ENCODE assay signal across 20 cellular contexts in the genomic region with DNA sequence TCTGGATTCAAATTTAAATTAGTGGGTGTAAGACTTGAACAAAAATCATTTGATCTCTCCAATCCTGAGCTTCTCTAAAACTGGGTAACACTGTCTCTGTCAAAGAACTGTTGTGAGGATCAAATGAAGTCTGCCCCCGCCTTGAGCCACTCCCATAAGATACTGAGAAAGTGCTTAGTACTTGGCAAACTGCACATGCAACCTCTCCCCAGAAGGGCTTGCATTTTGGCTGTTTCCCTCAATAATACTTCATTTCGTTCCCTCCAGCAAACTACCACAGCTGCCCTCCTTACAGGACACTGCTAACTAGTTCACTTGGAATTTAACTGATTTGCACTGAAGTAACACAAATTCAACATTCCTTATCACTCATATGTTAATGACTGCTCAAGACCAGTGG.
DNase-seq lines count a peak whose midpoint lies in the region; FAIRE-seq and TF ChIP-seq lines count a peak whose summit lies in the region.
"Had no signal": no experiment of that assay in that cellular context is flagged by ENCODE, and none has a peak within 500 bp of the region (broad histone marks: within the 10 kb centered on the region; RNA-seq: fewer than 3 reads in every experiment).

No MANE protein-coding gene starts in this region.

- DNase-seq in AG10803 (ENCODE audit: low read depth) (peak; percentile 27), H1 (ENCODE audit: low read depth in 1 of 2, low spot score in 2 of 2) (no peak), mesendoderm (peak; percentile 61), OCI-M2 (lab: John Stamatoyannopoulos, UW; ENCODE audit: unreplicated experiment) (no peak), LoVo (ENCODE audit: low spot score) (no peak)
- no peak for DNase-seq in activated T-cell treated with anti-CD3 and anti-CD28 coated beads, Interleukin-2, amount 50 U/mL, for 48 hours
- no peak for DNase-seq in activated CD4-positive, alpha-beta memory T cell treated with anti-CD3 and anti-CD28 coated beads for 36 hours
- DNase-seq: activated CD4-positive, CD25-positive, alpha-beta regulatory T cell treated with anti-CD3 and anti-CD28 coated beads, Interleukin-2, amount 50 U/mL, for 72 hours; CD8-positive, alpha-beta T cell; immature natural killer cell; NCI-H2081 treated with DMSO at 0.1 percent for 48 hours; NCI-H748 treated with DMSO at 0.1 percent for 48 hours; SHP77; stimulated activated CD4-positive, alpha-beta T cell treated with anti-CD3 and anti-CD28 coated beads, Interleukin-15, amount 100 ng/mL, for 24 hours; T-helper 2 cell had no signal

- H3K18ac ChIP-seq in H1 (ENCODE audit: extremely low read depth, low read length) = peak overlapping the region; percentile 44; the same call in 1 of the 2 replicates
- peak overlapping the region; percentile 90 for H3K18ac ChIP-seq in mesendoderm (ENCODE audit: low read length)

- no peak overlapping the region for H2AFZ ChIP-seq in H1 (ENCODE audit: low read length)

- H2BK15ac ChIP-seq in H1 (ENCODE audit: low read length) (no peak overlapping the region), mesendoderm (replicated peaks; ENCODE audit: low read depth) (peak overlapping the region; percentile 97)

- TF ChIP-seq POLR2A in H1 (IDR thresholded peaks at IDR 0.05; ENCODE audit: control extremely low read depth in 1 of 2, low read depth in 2 of 2, low read length in 2 of 2) = no peak

- H3K27ac Mint-ChIP-seq in activated CD4-positive, alpha-beta memory T cell treated with anti-CD3 and anti-CD28 coated beads for 36 hours = no peak overlapping the region
- H3K27ac Mint-ChIP-seq: activated naive CD4-positive, alpha-beta T cell treated with anti-CD3 and anti-CD28 coated beads, Interleukin-2, amount 50 U/mL, for 24 hours; CD8-positive, alpha-beta T cell; immature natural killer cell; progenitor cell of endocrine pancreas had no signal

- H3K27me3 ChIP-seq in HUES64 (ENCODE audit: insufficient read depth, low read length) = no peaks in the 10 kb centered on the region
- no peaks in the 10 kb centered on the region for H3K27me3 ChIP-seq in H1 (replicated peaks in 1 of 4; ENCODE audit: control insufficient read depth in 3 of 4, extremely low read depth in 1 of 4, insufficient read depth in 3 of 4, low read length in 3 of 4)
- no peaks in the 10 kb centered on the region for H3K27me3 ChIP-seq in mesendoderm (ENCODE audit: insufficient read depth, low read length, poor library complexity)

- H3K36me3 Mint-ChIP-seq in activated CD4-positive, alpha-beta memory T cell treated with anti-CD3 and anti-CD28 coated beads for 36 hours = no peaks in the 10 kb centered on the region
- H3K36me3 Mint-ChIP-seq: activated naive CD4-positive, alpha-beta T cell treated with anti-CD3 and anti-CD28 coated beads, Interleukin-2, amount 50 U/mL, for 24 hours; CD8-positive, alpha-beta T cell; immature natural killer cell had no signal

- H3K4ac ChIP-seq in H1 (replicated peaks; ENCODE audit: insufficient read length, low read depth, low read length) (no peak overlapping the region), mesendoderm (ENCODE audit: low read depth, low read length) (peak overlapping the region; percentile 43)

- no peak overlapping the region for H4K91ac ChIP-seq in H1 (replicated peaks; ENCODE audit: insufficient read length, low read length)

- FAIRE-seq in H1 (lab: Jason Lieb, UNC) = peak; percentile 58
- FAIRE-seq: endometrium had no signal

- H3K4me2 ChIP-seq in H1 (ENCODE audit: insufficient read depth in 1 of 2, low read depth in 2 of 2, low read length in 2 of 2) = peak overlapping the region; percentile 21 to 36; a peak in 3 of 4 replicates
- H3K4me2 ChIP-seq in mesendoderm (ENCODE audit: low read length) = no peak overlapping the region

- H3K36me3 ChIP-seq in HUES64 (ENCODE audit: insufficient read depth, low read length) (no peaks in the 10 kb centered on the region), H1 (ENCODE audit: control insufficient read depth in 2 of 4, insufficient read depth in 4 of 4, low read length in 3 of 4) (no peaks in the 10 kb centered on the region), mesendoderm (ENCODE audit: control insufficient read depth, insufficient read depth, low read length) (no peaks in the 10 kb centered on the region)

- H3K56ac ChIP-seq in H1 (replicated peaks; ENCODE audit: insufficient read length, low read depth, low read length) = no peak overlapping the region
- H3K56ac ChIP-seq in mesendoderm (ENCODE audit: low read length) = no peak overlapping the region

- no peaks in the 10 kb centered on the region for H3K23me2 ChIP-seq in H1 (ENCODE audit: low read depth, low read length)

- no peak overlapping the region for H2AK5ac ChIP-seq in H1 (ENCODE audit: low read depth, low read length)
- no peak overlapping the region for H2AK5ac ChIP-seq in mesendoderm (ENCODE audit: low read length)

- H3K9me3 ChIP-seq in HUES64 (ENCODE audit: insufficient read depth, low read depth, low read length) = no peaks in the 10 kb centered on the region
- H3K9me3 ChIP-seq in H1 (ENCODE audit: insufficient read depth in 2 of 2, low read depth in 1 of 2, low read length in 1 of 2) = no peaks in the 10 kb centered on the region

- H3K23ac ChIP-seq in H1 (ENCODE audit: insufficient read length) (no peak overlapping the region), mesendoderm (ENCODE audit: low read length) (no peak overlapping the region)

- TF ChIP-seq CTCF in AG10803 (conservative IDR thresholded peaks at IDR 0.05; ENCODE audit: low read length) (no peak), H1 (IDR thresholded peaks at IDR 0.05; ENCODE audit: control extremely low read depth in 1 of 3, insufficient read depth in 1 of 3, low read depth in 1 of 3, low read length in 3 of 3) (no peak)

- no peak overlapping the region for H3K4me3 ChIP-seq in AG10803 (ENCODE audit: low read length)
- H3K4me3 ChIP-seq in HUES64 (ENCODE audit: low read length) = 0 out of 2 replicates have a peak overlapping the region, but pooled peaks have one; percentile 0
- peak overlapping the region in 1 of 4 experiments; percentile 1; a peak in 1 of 8 replicates for H3K4me3 ChIP-seq in H1 (ENCODE audit: extremely low read depth in 1 of 4, insufficient read depth in 2 of 4, low read depth in 3 of 4, low read length in 4 of 4)
- H3K4me3 ChIP-seq in mesendoderm (ENCODE audit: low read length) = no peak overlapping the region

- H3K4me3 Mint-ChIP-seq in activated CD4-positive, alpha-beta memory T cell treated with anti-CD3 and anti-CD28 coated beads for 36 hours = no peak overlapping the region
- H3K4me3 Mint-ChIP-seq: activated naive CD4-positive, alpha-beta T cell treated with anti-CD3 and anti-CD28 coated beads, Interleukin-2, amount 50 U/mL, for 24 hours; CD8-positive, alpha-beta T cell; central memory CD8-positive, alpha-beta T cell; immature natural killer cell had no signal

- H3K14ac ChIP-seq in H1 (ENCODE audit: insufficient read length) = no peak overlapping the region

- WGBS in HUES64 = 40% methylated on average over 2 of the region's 2 CpGs
- WGBS in H1 (ENCODE audit: extremely low coverage in 1 of 2, insufficient coverage in 1 of 2, insufficient read length in 1 of 2, insufficient replicate concordance in 2 of 2, low coverage in 1 of 2, low lambda C conversion rate in 2 of 2, missing lambda C conversion rate in 1 of 2), 2 experiments = 27% methylated on average over 2 of the region's 2 CpGs; no CpG with 5 or more reads in 1 of the 2 experiments
- no CpG with 5 or more reads among the region's 2 CpGs for WGBS in mesendoderm (ENCODE audit: extremely low coverage, insufficient coverage, low lambda C conversion rate)

- no peak overlapping the region for H4K5ac ChIP-seq in H1 (ENCODE audit: insufficient read length, low read depth, low read length)
- H4K5ac ChIP-seq in mesendoderm (ENCODE audit: low read length) = no peak overlapping the region

- peak overlapping the region; percentile 53 for H2BK5ac ChIP-seq in H1 (ENCODE audit: low read depth, low read length)
- H2BK5ac ChIP-seq in mesendoderm (ENCODE audit: low read length) = peak overlapping the region; percentile 2

- POLR2A ChIA-PET in H1 (lab: Charles Lee; ENCODE audit: partially characterized antibody) = interaction anchor here (0.7 to 5.3 kb wide), 3 partner anchors 11 to 156 kb away, joined by 4 to 23 read pairs (median 6); no protein-coding TSS in a partner anchor
- POLR2A ChIA-PET in activated CD4-positive, alpha-beta memory T cell treated with anti-CD3 and anti-CD28 coated beads for 36 hours (lab: Charles Lee) = no interaction called here

- no peaks in the 10 kb centered on the region for H3K27me3 Mint-ChIP-seq in activated CD4-positive, alpha-beta memory T cell treated with anti-CD3 and anti-CD28 coated beads for 36 hours
- H3K27me3 Mint-ChIP-seq: progenitor cell of endocrine pancreas had no signal

- no peak overlapping the region for H4K8ac ChIP-seq in H1 (ENCODE audit: extremely low read depth, insufficient read depth, low read length)
- H4K8ac ChIP-seq in mesendoderm (ENCODE audit: low read depth, low read length) = no peak overlapping the region

- no peak overlapping the region for H2BK20ac ChIP-seq in H1 (ENCODE audit: low read length)

- intact Hi-C loops in activated CD4-positive, alpha-beta memory T cell treated with anti-CD3 and anti-CD28 coated beads for 36 hours (cut with micrococcal nuclease) = no loop called here

- H3K9ac ChIP-seq in HUES64 (ENCODE audit: low read depth, low read length) = peak overlapping the region; percentile 1; the same call in 1 of the 2 replicates
- H3K9ac ChIP-seq in H1 (replicated peaks in 1 of 4; ENCODE audit: extremely low read depth in 1 of 4, low read depth in 3 of 4, low read length in 3 of 4) = no peak overlapping the region
- H3K9ac ChIP-seq in mesendoderm (ENCODE audit: low read length) = no peak overlapping the region

- H3K9me3 Mint-ChIP-seq in activated CD4-positive, alpha-beta memory T cell treated with anti-CD3 and anti-CD28 coated beads for 36 hours = no peaks in the 10 kb centered on the region
- H3K9me3 Mint-ChIP-seq: activated naive CD4-positive, alpha-beta T cell treated with anti-CD3 and anti-CD28 coated beads, Interleukin-2, amount 50 U/mL, for 24 hours; CD8-positive, alpha-beta T cell; central memory CD8-positive, alpha-beta T cell had no signal

- H2BK12ac ChIP-seq in H1 (ENCODE audit: low read depth, low read length) = peak overlapping the region; percentile 84

- no peaks in the 10 kb centered on the region for H4K20me1 ChIP-seq in H1 (replicated peaks in 1 of 2; ENCODE audit: control insufficient read depth in 1 of 2, insufficient read depth in 2 of 2, low read length in 2 of 2)

- H3K27ac ChIP-seq in HUES64 (ENCODE audit: low read depth, low read length) = peak overlapping the region; percentile 62; the same call in 1 of the 2 replicates
- H3K27ac ChIP-seq in H1 (ENCODE audit: low read depth, low read length) = no peak overlapping the region; the same call in 1 of the 2 replicates
- H3K27ac ChIP-seq in mesendoderm (ENCODE audit: low read depth, low read length) = peak overlapping the region; percentile 91

- peaks cover 3 to 30% of the 10 kb centered on the region in 2 experiments; a peak in 2 of 4 replicates for H3K79me2 ChIP-seq in H1 (ENCODE audit: control insufficient read depth in 1 of 2, insufficient read depth in 2 of 2, low read length in 2 of 2)
- no peaks in the 10 kb centered on the region for H3K79me2 ChIP-seq in mesendoderm (ENCODE audit: control insufficient read depth, insufficient read depth, low read length)

- H3K4me1 Mint-ChIP-seq in activated CD4-positive, alpha-beta memory T cell treated with anti-CD3 and anti-CD28 coated beads for 36 hours (ENCODE audit: low read depth) = no peaks in the 10 kb centered on the region
- H3K4me1 Mint-ChIP-seq: activated naive CD4-positive, alpha-beta T cell treated with anti-CD3 and anti-CD28 coated beads, Interleukin-2, amount 50 U/mL, for 24 hours; central memory CD8-positive, alpha-beta T cell; immature natural killer cell had no signal

- TF ChIP-seq EP300 in H1 (IDR thresholded peaks at IDR 0.05; ENCODE audit: borderline replicate concordance in 1 of 2, low read depth in 2 of 2, low read length in 2 of 2) = no peak

- H2BK120ac ChIP-seq in H1 (replicated peaks; ENCODE audit: low read depth, low read length) (no peak overlapping the region), mesendoderm (ENCODE audit: low read depth, low read length) (no peak overlapping the region)

- CTCF ChIA-PET in H1 (lab: Charles Lee; ENCODE audit: partially characterized antibody) = interaction anchor here (1.1 to 2.7 kb wide), 4 partner anchors 11 to 80 kb away, joined by 3 to 12 read pairs (median 6); a partner anchor contains a TSS
- CTCF ChIA-PET in activated CD4-positive, alpha-beta memory T cell treated with anti-CD3 and anti-CD28 coated beads for 36 hours (lab: Charles Lee) = no interaction called here

- H3K79me1 ChIP-seq in H1 (ENCODE audit: low read depth, low read length) = no peaks in the 10 kb centered on the region; the same call in 1 of the 2 replicates
- H3K79me1 ChIP-seq in mesendoderm (ENCODE audit: low read length) = no peaks in the 10 kb centered on the region

- TF ChIP-seq RAD21 in H1 (IDR thresholded peaks at IDR 0.05 in 1 of 2, conservative IDR thresholded peaks at IDR 0.05 in 1 of 2; ENCODE audit: low read depth in 2 of 2, low read length in 2 of 2) = no peak

- H3K4me1 ChIP-seq in HUES64 (ENCODE audit: insufficient read depth, low read length) (peaks cover 41% of the 10 kb centered on the region), H1 (replicated peaks in 1 of 4; ENCODE audit: control insufficient read depth in 3 of 4, insufficient read depth in 4 of 4, low read length in 3 of 4) (peaks cover 9 to 18% (median 14%) of the 10 kb centered on the region in 4 experiments), mesendoderm (ENCODE audit: control insufficient read depth, low read depth, low read length) (peaks cover 15% of the 10 kb centered on the region)

Comparison
In these comparisons a context has a peak if more than half of its experiments do, and no peak if none do; other contexts are left out.
1. DNase-seq: peak in AG10803 (single experiment) and mesendoderm (single experiment); none in H1 (0 of 2), OCI-M2 (single experiment), activated T-cell treated with anti-CD3 and anti-CD28 coated beads, Interleukin-2, amount 50 U/mL, for 48 hours (0 of 2), activated CD4-positive, alpha-beta memory T cell treated with anti-CD3 and anti-CD28 coated beads for 36 hours (single experiment) and LoVo (single experiment).